ENCODE assay signal across 8 cellular contexts in genomic region chr3:43620953-43621405, GRCh38. TPM values are rescaled to one million over a fixed set of nuclear protein-coding genes. Genes with fewer than 3 reads are reported as not detected.
DNase-seq lines count a peak whose midpoint lies in the region; ATAC-seq lines count a peak whose summit lies in the region.

No MANE protein-coding gene starts in this region.

- peak; percentile 21 for DNase-seq in activated T-cell treated with anti-CD3 and anti-CD28 coated beads, Interleukin-2, amount 50 U/mL, for 1 hour
- DNase-seq in activated T-cell treated with anti-CD3 and anti-CD28 coated beads, Interleukin-2, amount 50 U/mL, for 48 hours, result no peak
- DNase-seq in activated naive CD8-positive, alpha-beta T cell treated with anti-CD3 and anti-CD28 coated beads, Interleukin-2, amount 10 ng/mL, durations not matched to agents 7 days and 5 days, result no peak
- peak; percentile 32 for DNase-seq in inferior parietal cortex (ENCODE audit: extremely low spot score)
- DNase-seq in midbrain (lab: John Stamatoyannopoulos, UW), result no peak

- peaks cover 0 to 18% (median 13%) of the 10 kb centered on the region in 5 donors for H3K4me1 ChIP-seq in subcutaneous abdominal adipose tissue (ENCODE audit: control insufficient read depth in 5 of 5, insufficient read depth in 5 of 5, low read length in 5 of 5)

- peak overlapping the region; percentile 84 for H3K27ac Mint-ChIP-seq in activated naive CD8-positive, alpha-beta T cell treated with anti-CD3 and anti-CD28 coated beads, Interleukin-2, amount 10 ng/mL, durations not matched to agents 7 days and 5 days

- peaks cover 9% of the 10 kb centered on the region for H3K4me1 Mint-ChIP-seq in activated naive CD8-positive, alpha-beta T cell treated with anti-CD3 and anti-CD28 coated beads, Interleukin-2, amount 10 ng/mL, durations not matched to agents 7 days and 5 days

- H3K4me3 ChIP-seq in subcutaneous abdominal adipose tissue (ENCODE audit: low read depth in 1 of 5, low read length in 5 of 5), result peak overlapping the region; percentile 79 to 89 (median 85)

- H3K9me3 ChIP-seq in subcutaneous abdominal adipose tissue (ENCODE audit: control insufficient read depth in 5 of 5, low read length in 5 of 5), result no peaks in the 10 kb centered on the region

- no peaks in the 10 kb centered on the region for H3K36me3 ChIP-seq in subcutaneous abdominal adipose tissue (ENCODE audit: control insufficient read depth in 5 of 5, insufficient read depth in 5 of 5, low read length in 5 of 5)

- ATAC-seq in activated naive CD8-positive, alpha-beta T cell treated with anti-CD3 and anti-CD28 coated beads, Interleukin-2, amount 10 ng/mL, durations not matched to agents 7 days and 5 days (ENCODE audit: low read depth), result no peak
- ATAC-seq in HG03025 (IDR thresholded peaks at IDR 0.05; ENCODE audit: low FRiP score, unreplicated experiment) (no peak), HG03520 (IDR thresholded peaks at IDR 0.05; ENCODE audit: unreplicated experiment) (no peak)

- H3K27me3 Mint-ChIP-seq in activated naive CD8-positive, alpha-beta T cell treated with anti-CD3 and anti-CD28 coated beads, Interleukin-2, amount 10 ng/mL, durations not matched to agents 7 days and 5 days, result peaks cover 2% of the 10 kb centered on the region

- H3K9ac ChIP-seq in subcutaneous abdominal adipose tissue (ENCODE audit: low read length in 5 of 5), result peak overlapping the region; percentile 44 to 89 (median 79)

- POLR2A ChIA-PET in activated naive CD8-positive, alpha-beta T cell treated with anti-CD3 and anti-CD28 coated beads, Interleukin-2, amount 10 ng/mL, durations not matched to agents 7 days and 5 days (lab: Charles Lee), result no interaction called here

- peak overlapping the region; percentile 97 for H3K4me3 Mint-ChIP-seq in activated naive CD8-positive, alpha-beta T cell treated with anti-CD3 and anti-CD28 coated beads, Interleukin-2, amount 10 ng/mL, durations not matched to agents 7 days and 5 days

- H3K27ac ChIP-seq in subcutaneous abdominal adipose tissue (ENCODE audit: low read depth, low read length), result peak overlapping the region; percentile 57

- H3K27me3 ChIP-seq in subcutaneous abdominal adipose tissue (ENCODE audit: control insufficient read depth in 5 of 5, insufficient read depth in 4 of 5, low read length in 5 of 5), result no peaks in the 10 kb centered on the region

- H3K9me3 Mint-ChIP-seq in activated naive CD8-positive, alpha-beta T cell treated with anti-CD3 and anti-CD28 coated beads, Interleukin-2, amount 10 ng/mL, durations not matched to agents 7 days and 5 days, result no peaks in the 10 kb centered on the region

- peaks cover 3% of the 10 kb centered on the region for H3K36me3 Mint-ChIP-seq in activated naive CD8-positive, alpha-beta T cell treated with anti-CD3 and anti-CD28 coated beads, Interleukin-2, amount 10 ng/mL, durations not matched to agents 7 days and 5 days

RNA-seq across cellular contexts. Expression of gene ANO10, which starts 0.8 kb away (rescaled TPM):
- 10 to 100 TPM; 10.8 to 11.8 TPM for total RNA-seq in activated naive CD8-positive, alpha-beta T cell treated with anti-CD3 and anti-CD28 coated beads, Interleukin-2, amount 10 ng/mL, durations not matched to agents 7 days and 5 days

Comparison
In these comparisons a context has a peak if more than half of its experiments do, and no peak if none do; other contexts are left out.
1. DNase-seq: peak in activated T-cell treated with anti-CD3 and anti-CD28 coated beads, Interleukin-2, amount 50 U/mL, for 1 hour (single experiment) and inferior parietal cortex (single experiment); none in activated T-cell treated with anti-CD3 and anti-CD28 coated beads, Interleukin-2, amount 50 U/mL, for 48 hours (0 of 2), activated naive CD8-positive, alpha-beta T cell treated with anti-CD3 and anti-CD28 coated beads, Interleukin-2, amount 10 ng/mL, durations not matched to agents 7 days and 5 days (single experiment) and midbrain (single experiment).